ENCODE assay signal across 8 cellular contexts in genomic region chr10:6108631-6109443, GRCh38. TPM values are rescaled to one million over a fixed set of nuclear protein-coding genes. Genes with fewer than 3 reads are reported as not detected.
DNase-seq lines count a peak whose midpoint lies in the region; ATAC-seq and TF ChIP-seq lines count a peak whose summit lies in the region.

No MANE protein-coding gene starts in this region.

- H3K27me3 ChIP-seq in left lung: no peaks in the 10 kb centered on the region

- H3K27ac ChIP-seq in left lung: peak overlapping the region in 1 of 2 donors; percentile 13

- in situ Hi-C loops in GM13977 (cut with MboI; ENCODE audit: low pct_unique_long_range_greater_than_20kb, low sequenced_read_pairs, unreplicated experiment): loop anchor here (10.0 kb wide), 2 partner anchors 46 to 286 kb away; no protein-coding TSS in a partner anchor

- peak; percentile 32 for ATAC-seq in central memory CD8-positive, alpha-beta T cell (replicated peaks; ENCODE audit: extremely low read depth, poor library complexity, severe bottlenecking)
- peak; percentile 85 for ATAC-seq in left lung
- no peak for ATAC-seq in HG03439 (IDR thresholded peaks at IDR 0.05; ENCODE audit: unreplicated experiment)
- no peak for ATAC-seq in GM21367 (IDR thresholded peaks at IDR 0.05; ENCODE audit: unreplicated experiment)

- H3K4me1 Mint-ChIP-seq in central memory CD8-positive, alpha-beta T cell: peaks cover 19% of the 10 kb centered on the region

- H3K4me1 ChIP-seq in left lung: peaks cover 0 to 12% of the 10 kb centered on the region in 2 donors

- no peak overlapping the region for H3K4me3 Mint-ChIP-seq in central memory CD8-positive, alpha-beta T cell

- no peaks in the 10 kb centered on the region for H3K27me3 Mint-ChIP-seq in central memory CD8-positive, alpha-beta T cell

- peak overlapping the region; percentile 25 for H3K27ac Mint-ChIP-seq in central memory CD8-positive, alpha-beta T cell (ENCODE audit: low read depth)

- peak; percentile 68 for DNase-seq in CD1c-positive myeloid dendritic cell (ENCODE audit: extremely low spot score)
- DNase-seq in GM13977 (ENCODE audit: low spot score): peak; percentile 54
- peak; percentile 69 for DNase-seq in RKO (ENCODE audit: low spot score)
- DNase-seq in central memory CD8-positive, alpha-beta T cell (ENCODE audit: low spot score in 2 of 2): no peak
- no peak for DNase-seq in left lung
- no peak for DNase-seq in cortex of kidney (lab: John Stamatoyannopoulos, UW)

- H3K36me3 ChIP-seq in left lung: peaks cover 0 to 96% of the 10 kb centered on the region in 2 donors

- TF ChIP-seq CTCF in GM13977 (IDR thresholded peaks at IDR 0.05; ENCODE audit: extremely low read depth, insufficient read depth, missing control alignments) (peak; percentile 67), left lung (IDR thresholded peaks at IDR 0.05) (peak; percentile 60 to 72)

- H3K9me3 Mint-ChIP-seq in central memory CD8-positive, alpha-beta T cell: no peaks in the 10 kb centered on the region

- intact Hi-C loops in left lung (cut with DNase I): loop anchor here in 1 of 2 donors (2.0 kb wide), 1 partner anchor 292 kb away; no protein-coding TSS in a partner anchor

- H3K9me3 ChIP-seq in left lung: no peaks in the 10 kb centered on the region

- no peak overlapping the region for H3K4me3 ChIP-seq in left lung

- peaks cover 52% of the 10 kb centered on the region for H3K36me3 Mint-ChIP-seq in central memory CD8-positive, alpha-beta T cell (ENCODE audit: insufficient read depth)

RNA-seq across cellular contexts. Expression of gene RBM17, which starts 20.0 kb away (rescaled TPM):
- 10 to 100 TPM; 63.2 to 95.5 TPM for total RNA-seq in left lung

RNA-seq across cellular contexts. Expression of gene IL2RA, which starts 46.7 kb away (rescaled TPM):
- total RNA-seq in left lung: 1 to 10 TPM; 1.7 to 4.1 TPM

Comparison
In these comparisons a context has a peak if more than half of its experiments do, and no peak if none do; other contexts are left out.
1. DNase-seq: peak in CD1c-positive myeloid dendritic cell (single experiment), GM13977 (single experiment) and RKO (single experiment); none in central memory CD8-positive, alpha-beta T cell (0 of 2), left lung (0 of 2) and cortex of kidney (single experiment).
2. ATAC-seq: peak in central memory CD8-positive, alpha-beta T cell (single experiment) and left lung (single experiment); none in HG03439 (single experiment) and GM21367 (single experiment).